ENCODE assay signal across 24 cellular contexts in genomic region chr5:1432296-1432695, GRCh38. TPM values are rescaled to one million over a fixed set of nuclear protein-coding genes. Genes with fewer than 3 reads are reported as not detected.
"Had no signal": no experiment of that assay in that cellular context is flagged by ENCODE, and none has a peak within 500 bp of the region (broad histone marks: within the 10 kb centered on the region; RNA-seq: fewer than 3 reads in every experiment).

No MANE protein-coding gene starts in this region.

- DNase-seq: activated CD4-positive, alpha-beta T cell treated with anti-CD3 and anti-CD28 coated beads, Interleukin-2, amount 50 U/mL, for 1 hour; activated CD8-positive, alpha-beta memory T cell treated with anti-CD3 and anti-CD28 coated beads, Interleukin-2, amount 50 U/mL, for 4 hours; activated naive CD4-positive, alpha-beta T cell treated with anti-CD3 and anti-CD28 coated beads for 36 hours; activated T-cell treated with anti-CD3 and anti-CD28 coated beads, Interleukin-2, amount 50 U/mL, for 4 hours; anterior cingulate cortex; caudate nucleus; effector memory CD8-positive, alpha-beta T cell; foreskin melanocyte; occipital lobe; retina; stimulated activated CD4-positive, alpha-beta T cell treated with anti-CD3 and anti-CD28 coated beads, Interleukin-4, amount 100 ng/mL, for 1 hour; stimulated activated naive CD4-positive, alpha-beta T cell treated with Interleukin-2 at 50 U/mL for 16 hours; T-helper 2 cell; thyroid gland had no signal

- H3K27ac Mint-ChIP-seq: activated naive CD4-positive, alpha-beta T cell treated with anti-CD3 and anti-CD28 coated beads for 36 hours; activated T-helper 2 cell treated with anti-CD3 and anti-CD28 coated beads, Interferon-gamma antibody, Interleukin-2, Interleukin-4, amounts not matched to agents 10 μg/mL and 5 μg/mL and 100 μg/mL, durations not matched to agents 14 hours and 24 hours and 36 hours; brain; effector memory CD8-positive, alpha-beta T cell; naive thymus-derived CD4-positive, alpha-beta T cell had no signal

- H3K27me3 ChIP-seq: thyroid gland had no signal

- ATAC-seq: activated CD4-positive, CD25-positive, alpha-beta regulatory T cell treated with anti-CD3 and anti-CD28 coated beads, Interleukin-2, amount 50 U/mL, for 24 hours; activated T-cell treated with anti-CD3 and anti-CD28 coated beads, Interleukin-2, amount 50 U/mL, for 4 hours; effector memory CD8-positive, alpha-beta T cell; left lobe of liver; naive thymus-derived CD4-positive, alpha-beta T cell had no signal

- H3K4me1 ChIP-seq: thyroid gland had no signal

- H3K4me1 Mint-ChIP-seq: naive thymus-derived CD4-positive, alpha-beta T cell; neural crest cell had no signal

- H3K36me3 ChIP-seq: thyroid gland had no signal

- H3K36me3 Mint-ChIP-seq: brain had no signal

- H3K27ac ChIP-seq: thyroid gland had no signal

- H3K4me3 Mint-ChIP-seq: activated naive CD4-positive, alpha-beta T cell treated with anti-CD3 and anti-CD28 coated beads for 36 hours; activated T-cell treated with anti-CD3 and anti-CD28 coated beads, Interleukin-2, amount 50 U/mL, for 4 hours; brain; effector memory CD8-positive, alpha-beta T cell; naive thymus-derived CD4-positive, alpha-beta T cell; neural crest cell had no signal

- H3K9me3 ChIP-seq: thyroid gland had no signal

- H3K4me3 ChIP-seq: lung, thyroid gland had no signal

RNA-seq across cellular contexts. Expression of gene SLC6A3, which starts 12.9 kb away (rescaled TPM):
- total RNA-seq: activated naive CD4-positive, alpha-beta T cell treated with anti-CD3 and anti-CD28 coated beads for 36 hours; activated T-cell treated with anti-CD3 and anti-CD28 coated beads, Interleukin-2, amount 50 U/mL, for 4 hours; activated T-helper 2 cell treated with anti-CD3 and anti-CD28 coated beads, Interferon-gamma antibody, Interleukin-2, Interleukin-4, amounts not matched to agents 10 μg/mL and 5 μg/mL and 100 μg/mL, durations not matched to agents 14 hours and 24 hours and 36 hours; dermis microvascular lymphatic vessel endothelial cell; endothelial cell of umbilical vein; kidney epithelial cell; left lobe of liver; occipital lobe had no signal
- polyA plus RNA-seq: endothelial cell of umbilical vein; naive thymus-derived CD4-positive, alpha-beta T cell had no signal
